1 cellular context compared by ENCODE assay signal in the genomic region with DNA sequence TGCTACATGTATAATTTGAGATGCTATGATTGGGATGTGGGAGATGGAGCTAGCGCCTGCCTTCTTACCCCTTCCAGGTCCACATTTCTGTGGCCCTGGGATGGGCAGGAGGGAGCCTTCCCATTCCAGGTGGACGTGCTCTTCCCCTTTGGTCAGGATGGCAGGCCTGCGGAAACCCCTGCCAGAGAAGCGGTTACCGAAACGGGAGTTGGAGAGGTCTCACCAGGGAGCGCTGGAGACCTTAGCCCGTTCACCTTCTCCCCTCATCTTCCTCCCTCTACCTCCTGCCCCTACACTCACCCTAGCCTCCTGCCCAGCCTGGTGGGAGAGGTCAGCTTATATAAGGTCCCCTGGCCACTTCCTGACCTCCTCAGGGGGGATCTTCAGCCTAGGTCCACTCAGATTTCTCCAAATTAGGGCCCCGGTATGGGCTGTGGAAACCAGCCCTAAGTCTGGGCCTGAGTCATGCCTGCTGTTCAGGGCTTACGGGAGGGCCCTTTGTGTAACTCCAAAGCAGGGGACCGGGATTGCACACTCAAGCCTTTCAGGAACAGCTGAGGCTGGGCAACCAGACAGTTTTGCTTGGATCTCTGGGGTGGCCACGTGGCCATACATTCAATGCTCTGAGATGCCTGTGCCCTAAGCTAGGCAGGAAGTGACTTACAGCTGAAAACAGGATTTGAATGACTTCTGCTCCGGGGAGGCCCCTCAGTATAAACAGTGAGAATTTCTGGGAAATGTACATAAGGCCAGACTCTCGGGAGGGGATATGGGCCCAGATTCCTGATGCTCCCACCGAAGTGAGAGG.
TF ChIP-seq lines count a peak whose summit lies in the region.

No MANE protein-coding gene starts in this region.

TF ChIP-seq in HepG2, 621 proteins besides CTCF, POLR2A, EP300 and RAD21 (continued from another document and continues in another):
- TF ChIP-seq ZNF17 (CRISPR knock-in tag; IDR thresholded peaks at IDR 0.05) (no peak), THAP9 (CRISPR knock-in tag; IDR thresholded peaks at IDR 0.05; ENCODE audit: borderline replicate concordance) (no peak), DDIT3 (CRISPR knock-in tag; IDR thresholded peaks at IDR 0.05) (no peak), ZNF589 (CRISPR knock-in tag; conservative IDR thresholded peaks at IDR 0.05) (no peak), ZC3H4 (CRISPR knock-in tag; IDR thresholded peaks at IDR 0.05; ENCODE audit: borderline replicate concordance) (0 out of 2 replicates have a peak, but pooled peaks have one; percentile 63), ZNF878 (CRISPR knock-in tag; IDR thresholded peaks at IDR 0.05) (0 out of 2 replicates have a peak, but pooled peaks have one; percentile 50), ZFP36L1 (CRISPR knock-in tag; IDR thresholded peaks at IDR 0.05) (0 out of 2 replicates have a peak, but pooled peaks have one; percentile 52), KDM5B (CRISPR knock-in tag; IDR thresholded peaks at IDR 0.05; ENCODE audit: borderline replicate concordance) (no peak), ZNF747 (CRISPR knock-in tag; IDR thresholded peaks at IDR 0.05; ENCODE audit: borderline replicate concordance) (no peak), CBFB (CRISPR knock-in tag; IDR thresholded peaks at IDR 0.05) (no peak), MIER2 (CRISPR knock-in tag; IDR thresholded peaks at IDR 0.05) (peak; percentile 57), PHF20 (CRISPR knock-in tag; IDR thresholded peaks at IDR 0.05) (no peak), RARG (CRISPR knock-in tag; IDR thresholded peaks at IDR 0.05; ENCODE audit: low read depth) (no peak; the same call in 1 of the 2 replicates), MIER3 (CRISPR knock-in tag; IDR thresholded peaks at IDR 0.05; ENCODE audit: borderline replicate concordance) (peak; percentile 48; the same call in 1 of the 2 replicates), IKZF5 (CRISPR knock-in tag; IDR thresholded peaks at IDR 0.05) (no peak; the same call in 1 of the 2 replicates), ZZZ3 (CRISPR knock-in tag; IDR thresholded peaks at IDR 0.05; ENCODE audit: borderline replicate concordance) (no peak), HNRNPH1 (optimal IDR thresholded peaks at IDR 0.05; ENCODE audit: low read depth, low read length) (no peak), ZNF430 (CRISPR knock-in tag; IDR thresholded peaks at IDR 0.05) (no peak; the same call in 1 of the 2 replicates), THAP11 (CRISPR knock-in tag; IDR thresholded peaks at IDR 0.05) (peak; percentile 33; the same call in 1 of the 2 replicates), ZNF746 (CRISPR knock-in tag; IDR thresholded peaks at IDR 0.05) (peak; percentile 11; the same call in 1 of the 2 replicates), ZNF549 (CRISPR knock-in tag; IDR thresholded peaks at IDR 0.05) (no peak), EHMT2 (IDR thresholded peaks at IDR 0.05; ENCODE audit: borderline replicate concordance, low read depth, low read length) (no peak), ZMYM4 (CRISPR knock-in tag; IDR thresholded peaks at IDR 0.05) (no peak), ARHGAP35 (CRISPR knock-in tag; IDR thresholded peaks at IDR 0.05; ENCODE audit: borderline replicate concordance) (no peak), ZNF180 (CRISPR knock-in tag; IDR thresholded peaks at IDR 0.05; ENCODE audit: borderline replicate concordance, low read depth) (no peak), ZFP62 (CRISPR knock-in tag; IDR thresholded peaks at IDR 0.05) (no peak), ZC3H13 (CRISPR knock-in tag; IDR thresholded peaks at IDR 0.05) (no peak), ZSCAN29 (CRISPR knock-in tag; conservative IDR thresholded peaks at IDR 0.05) (no peak), ZHX1 (CRISPR knock-in tag; IDR thresholded peaks at IDR 0.05; ENCODE audit: low read depth) (no peak), EZH2 (conservative IDR thresholded peaks at IDR 0.05; ENCODE audit: low read depth, low read length) (no peak), GFI1 (CRISPR knock-in tag; IDR thresholded peaks at IDR 0.05; ENCODE audit: borderline replicate concordance) (no peak), NFRKB (IDR thresholded peaks at IDR 0.05) (no peak), CHD2 (IDR thresholded peaks at IDR 0.05; ENCODE audit: low read depth, low read length) (no peak), CEBPB (IDR thresholded peaks at IDR 0.05; ENCODE audit: borderline replicate concordance, low read depth, low read length) (peak; percentile 60; the same call in 1 of the 2 replicates), ELF3 (CRISPR knock-in tag; IDR thresholded peaks at IDR 0.05) (peak; percentile 95), ZBTB33 (CRISPR knock-in tag; IDR thresholded peaks at IDR 0.05) (peak; percentile 60; the same call in 1 of the 2 replicates)
- TF ChIP-seq, protein P1, sequence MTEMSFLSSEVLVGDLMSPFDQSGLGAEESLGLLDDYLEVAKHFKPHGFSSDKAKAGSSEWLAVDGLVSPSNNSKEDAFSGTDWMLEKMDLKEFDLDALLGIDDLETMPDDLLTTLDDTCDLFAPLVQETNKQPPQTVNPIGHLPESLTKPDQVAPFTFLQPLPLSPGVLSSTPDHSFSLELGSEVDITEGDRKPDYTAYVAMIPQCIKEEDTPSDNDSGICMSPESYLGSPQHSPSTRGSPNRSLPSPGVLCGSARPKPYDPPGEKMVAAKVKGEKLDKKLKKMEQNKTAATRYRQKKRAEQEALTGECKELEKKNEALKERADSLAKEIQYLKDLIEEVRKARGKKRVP (CRISPR knock-in tag; IDR thresholded peaks at IDR 0.05): peak in 1 of 2 experiments; percentile 66; a peak in 2 of 4 replicates
- TF ChIP-seq, protein P2, sequence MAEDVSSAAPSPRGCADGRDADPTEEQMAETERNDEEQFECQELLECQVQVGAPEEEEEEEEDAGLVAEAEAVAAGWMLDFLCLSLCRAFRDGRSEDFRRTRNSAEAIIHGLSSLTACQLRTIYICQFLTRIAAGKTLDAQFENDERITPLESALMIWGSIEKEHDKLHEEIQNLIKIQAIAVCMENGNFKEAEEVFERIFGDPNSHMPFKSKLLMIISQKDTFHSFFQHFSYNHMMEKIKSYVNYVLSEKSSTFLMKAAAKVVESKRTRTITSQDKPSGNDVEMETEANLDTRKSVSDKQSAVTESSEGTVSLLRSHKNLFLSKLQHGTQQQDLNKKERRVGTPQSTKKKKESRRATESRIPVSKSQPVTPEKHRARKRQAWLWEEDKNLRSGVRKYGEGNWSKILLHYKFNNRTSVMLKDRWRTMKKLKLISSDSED (CRISPR knock-in tag; IDR thresholded peaks at IDR 0.05): no peak
- TF ChIP-seq, protein P3, sequence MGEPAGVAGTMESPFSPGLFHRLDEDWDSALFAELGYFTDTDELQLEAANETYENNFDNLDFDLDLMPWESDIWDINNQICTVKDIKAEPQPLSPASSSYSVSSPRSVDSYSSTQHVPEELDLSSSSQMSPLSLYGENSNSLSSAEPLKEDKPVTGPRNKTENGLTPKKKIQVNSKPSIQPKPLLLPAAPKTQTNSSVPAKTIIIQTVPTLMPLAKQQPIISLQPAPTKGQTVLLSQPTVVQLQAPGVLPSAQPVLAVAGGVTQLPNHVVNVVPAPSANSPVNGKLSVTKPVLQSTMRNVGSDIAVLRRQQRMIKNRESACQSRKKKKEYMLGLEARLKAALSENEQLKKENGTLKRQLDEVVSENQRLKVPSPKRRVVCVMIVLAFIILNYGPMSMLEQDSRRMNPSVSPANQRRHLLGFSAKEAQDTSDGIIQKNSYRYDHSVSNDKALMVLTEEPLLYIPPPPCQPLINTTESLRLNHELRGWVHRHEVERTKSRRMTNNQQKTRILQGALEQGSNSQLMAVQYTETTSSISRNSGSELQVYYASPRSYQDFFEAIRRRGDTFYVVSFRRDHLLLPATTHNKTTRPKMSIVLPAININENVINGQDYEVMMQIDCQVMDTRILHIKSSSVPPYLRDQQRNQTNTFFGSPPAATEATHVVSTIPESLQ (CRISPR knock-in tag; conservative IDR thresholded peaks at IDR 0.05): no peak
- TF ChIP-seq, protein P4, sequence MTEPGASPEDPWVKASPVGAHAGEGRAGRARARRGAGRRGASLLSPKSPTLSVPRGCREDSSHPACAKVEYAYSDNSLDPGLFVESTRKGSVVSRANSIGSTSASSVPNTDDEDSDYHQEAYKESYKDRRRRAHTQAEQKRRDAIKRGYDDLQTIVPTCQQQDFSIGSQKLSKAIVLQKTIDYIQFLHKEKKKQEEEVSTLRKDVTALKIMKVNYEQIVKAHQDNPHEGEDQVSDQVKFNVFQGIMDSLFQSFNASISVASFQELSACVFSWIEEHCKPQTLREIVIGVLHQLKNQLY (CRISPR knock-in tag; IDR thresholded peaks at IDR 0.05): peak; percentile 89
- TF ChIP-seq, protein P5, sequence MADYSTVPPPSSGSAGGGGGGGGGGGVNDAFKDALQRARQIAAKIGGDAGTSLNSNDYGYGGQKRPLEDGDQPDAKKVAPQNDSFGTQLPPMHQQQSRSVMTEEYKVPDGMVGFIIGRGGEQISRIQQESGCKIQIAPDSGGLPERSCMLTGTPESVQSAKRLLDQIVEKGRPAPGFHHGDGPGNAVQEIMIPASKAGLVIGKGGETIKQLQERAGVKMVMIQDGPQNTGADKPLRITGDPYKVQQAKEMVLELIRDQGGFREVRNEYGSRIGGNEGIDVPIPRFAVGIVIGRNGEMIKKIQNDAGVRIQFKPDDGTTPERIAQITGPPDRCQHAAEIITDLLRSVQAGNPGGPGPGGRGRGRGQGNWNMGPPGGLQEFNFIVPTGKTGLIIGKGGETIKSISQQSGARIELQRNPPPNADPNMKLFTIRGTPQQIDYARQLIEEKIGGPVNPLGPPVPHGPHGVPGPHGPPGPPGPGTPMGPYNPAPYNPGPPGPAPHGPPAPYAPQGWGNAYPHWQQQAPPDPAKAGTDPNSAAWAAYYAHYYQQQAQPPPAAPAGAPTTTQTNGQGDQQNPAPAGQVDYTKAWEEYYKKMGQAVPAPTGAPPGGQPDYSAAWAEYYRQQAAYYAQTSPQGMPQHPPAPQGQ (CRISPR knock-in tag; IDR thresholded peaks at IDR 0.05; ENCODE audit: borderline replicate concordance): no peak
